In genomic region chr18:48475635-48476549, GRCh38 we compare ENCODE assay signal across 8 cellular contexts.
A peak's percentile ranks its signal among the peaks of the same experiment; 100 is the strongest.
DNase-seq lines count a peak whose midpoint lies in the region; ATAC-seq, FAIRE-seq and TF ChIP-seq lines count a peak whose summit lies in the region.

No MANE protein-coding gene starts in this region.

- no peaks in the 10 kb centered on the region for H3K79me1 ChIP-seq in H9 (ENCODE audit: insufficient read depth, low read depth, low read length, poor library complexity, severe bottlenecking)

- H3K4ac ChIP-seq in H9 (ENCODE audit: low read depth, low read length), result no peak overlapping the region

- TF ChIP-seq POLR2A in uterus (IDR thresholded peaks at IDR 0.05), result no peak

- no peak overlapping the region for H3K18ac ChIP-seq in H9 (ENCODE audit: insufficient read length, low read depth, low read length)

- H2BK120ac ChIP-seq in H9 (ENCODE audit: low read depth, low read length, poor library complexity, severe bottlenecking), result no peak overlapping the region

- TF ChIP-seq CTCF in H9 (conservative IDR thresholded peaks at IDR 0.05) (peak; percentile 92), uterus (IDR thresholded peaks at IDR 0.05) (peak; percentile 75 to 85 (median 80))

- H3K56ac ChIP-seq in H9 (ENCODE audit: insufficient read length, low read depth, low read length), result no peak overlapping the region

- peaks cover 9% of the 10 kb centered on the region for H3K27me3 Mint-ChIP-seq in H9 (ENCODE audit: low read depth)
- peaks cover 23% of the 10 kb centered on the region for H3K27me3 Mint-ChIP-seq in T-helper 2 cell treated with Interferon-gamma antibody and Interleukin-4, amounts not matched to agents 5 μg/mL and 100 μg/mL, for 36 hours (ENCODE audit: low read depth)
- H3K27me3 Mint-ChIP-seq in memory B cell, result peaks cover 20% of the 10 kb centered on the region

- no peaks in the 10 kb centered on the region for H3K36me3 ChIP-seq in uterus

- no peaks in the 10 kb centered on the region for H4K20me1 ChIP-seq in H9 (ENCODE audit: control insufficient read depth, insufficient read depth, insufficient read length)

- DNase-seq in DMS153 treated with DMSO at 0.1 percent for 48 hours (lab: John Stamatoyannopoulos, UW; ENCODE audit: unreplicated experiment) (peak; percentile 72), H9 (peak; percentile 81), NCI-H2029 (lab: John Stamatoyannopoulos, UW) (peak; percentile 30), memory B cell (ENCODE audit: low spot score in 2 of 2) (peak in 1 of 2 donors; percentile 14), uterus (peak; percentile 44)
- DNase-seq in T-helper 2 cell treated with Interferon-gamma antibody and Interleukin-4, amounts not matched to agents 5 μg/mL and 100 μg/mL, for 36 hours (ENCODE audit: low spot score), result peak; percentile 13

- peak; percentile 55 for FAIRE-seq in endometrium (lab: Jason Lieb, UNC)

- H3K4me1 ChIP-seq in H9 (ENCODE audit: insufficient read depth, low read length) (no peaks in the 10 kb centered on the region), uterus (no peaks in the 10 kb centered on the region)

- no peak overlapping the region for H2AK5ac ChIP-seq in H9 (ENCODE audit: insufficient read length, low read length)

- H3K23ac ChIP-seq in H9 (ENCODE audit: insufficient read length, low read depth, low read length), result no peak overlapping the region

- H2AFZ ChIP-seq in H9 (ENCODE audit: low read length), result no peak overlapping the region

- H3K36me3 Mint-ChIP-seq in H9 (ENCODE audit: insufficient read depth in 1 of 3, low read depth in 3 of 3) (no peaks in the 10 kb centered on the region), memory B cell (peaks cover 2% of the 10 kb centered on the region)
- no peaks in the 10 kb centered on the region for H3K36me3 Mint-ChIP-seq in T-helper 2 cell treated with Interferon-gamma antibody and Interleukin-4, amounts not matched to agents 5 μg/mL and 100 μg/mL, for 36 hours (ENCODE audit: low read depth)

- peaks cover 0 to 5% of the 10 kb centered on the region in 2 experiments; a peak in 4 of 5 replicates for H3K9me3 Mint-ChIP-seq in H9
- no peaks in the 10 kb centered on the region for H3K9me3 Mint-ChIP-seq in T-helper 2 cell treated with Interferon-gamma antibody and Interleukin-4, amounts not matched to agents 5 μg/mL and 100 μg/mL, for 36 hours
- peaks cover 6% of the 10 kb centered on the region for H3K9me3 Mint-ChIP-seq in memory B cell

- H3K14ac ChIP-seq in H9 (ENCODE audit: insufficient read depth, low read length), result no peak overlapping the region

- no peak overlapping the region for H3K4me3 ChIP-seq in uterus

- H3K4me1 Mint-ChIP-seq in H9 (no peaks in the 10 kb centered on the region), memory B cell (no peaks in the 10 kb centered on the region)
- no peaks in the 10 kb centered on the region for H3K4me1 Mint-ChIP-seq in T-helper 2 cell treated with Interferon-gamma antibody and Interleukin-4, amounts not matched to agents 5 μg/mL and 100 μg/mL, for 36 hours (ENCODE audit: low read depth)

- no peak overlapping the region for H3K4me2 ChIP-seq in H9 (ENCODE audit: insufficient read depth, insufficient read length, low read length)

- H4K8ac ChIP-seq in H9 (replicated peaks; ENCODE audit: insufficient read length, low read depth, low read length), result no peak overlapping the region

- ATAC-seq in memory B cell (ENCODE audit: low read depth) (peak; percentile 44), HG02763 (IDR thresholded peaks at IDR 0.05; ENCODE audit: unreplicated experiment) (no peak)

- no peak overlapping the region for H2BK5ac ChIP-seq in H9 (ENCODE audit: insufficient read length, low read length)

- no peak overlapping the region for H3K4me3 Mint-ChIP-seq in H9
- H3K4me3 Mint-ChIP-seq in T-helper 2 cell treated with Interferon-gamma antibody and Interleukin-4, amounts not matched to agents 5 μg/mL and 100 μg/mL, for 36 hours, result no peak overlapping the region
- no peak overlapping the region for H3K4me3 Mint-ChIP-seq in memory B cell

- H2BK15ac ChIP-seq in H9 (ENCODE audit: low read depth, low read length), result no peak overlapping the region

- no peaks in the 10 kb centered on the region for H3K79me2 ChIP-seq in H9 (ENCODE audit: insufficient read depth, low read length)

- H2BK12ac ChIP-seq in H9 (ENCODE audit: insufficient read length, low read depth, low read length), result no peak overlapping the region

- WGBS in H9 (ENCODE audit: extremely low coverage, insufficient read length, low lambda C conversion rate), result no CpG with 5 or more reads among the region's 8 CpGs

- no peaks in the 10 kb centered on the region for H3K23me2 ChIP-seq in H9 (ENCODE audit: insufficient read length, low read depth, low read length, poor library complexity, severe bottlenecking)

- no peak overlapping the region for H4K5ac ChIP-seq in H9 (ENCODE audit: insufficient read length, low read depth, low read length)

- H3T11ph ChIP-seq in H9 (ENCODE audit: low read length), result no peak overlapping the region

- H3K27ac Mint-ChIP-seq in H9 (no peak overlapping the region), memory B cell (no peak overlapping the region)
- H3K27ac Mint-ChIP-seq in T-helper 2 cell treated with Interferon-gamma antibody and Interleukin-4, amounts not matched to agents 5 μg/mL and 100 μg/mL, for 36 hours, result no peak overlapping the region

- H3K27me3 ChIP-seq in H9 (ENCODE audit: insufficient read depth, low read length) (no peaks in the 10 kb centered on the region), uterus (no peaks in the 10 kb centered on the region)

- intact Hi-C loops in uterus (cut with DNase I; ENCODE audit: low total_unique reads), result loop anchor here (2.0 kb wide), 1 partner anchor 189 kb away; no protein-coding TSS in a partner anchor

- no peak overlapping the region for H3K9ac ChIP-seq in H9 (ENCODE audit: extremely low read depth, insufficient read length, low read length)

- H3K9me3 ChIP-seq in H9 (ENCODE audit: control insufficient read depth, low read depth, low read length), result no peaks in the 10 kb centered on the region
- H3K9me3 ChIP-seq in uterus, result no peaks in the 10 kb centered on the region

- H3K27ac ChIP-seq in H9 (ENCODE audit: insufficient read length, low read depth, low read length), result no peak overlapping the region
- H3K27ac ChIP-seq in uterus, result no peak overlapping the region

- H2BK20ac ChIP-seq in H9 (ENCODE audit: low read depth, low read length, poor library complexity, severe bottlenecking), result no peak overlapping the region

- H4K91ac ChIP-seq in H9 (ENCODE audit: insufficient read length, low read depth, low read length), result no peak overlapping the region
